In the genomic region with DNA sequence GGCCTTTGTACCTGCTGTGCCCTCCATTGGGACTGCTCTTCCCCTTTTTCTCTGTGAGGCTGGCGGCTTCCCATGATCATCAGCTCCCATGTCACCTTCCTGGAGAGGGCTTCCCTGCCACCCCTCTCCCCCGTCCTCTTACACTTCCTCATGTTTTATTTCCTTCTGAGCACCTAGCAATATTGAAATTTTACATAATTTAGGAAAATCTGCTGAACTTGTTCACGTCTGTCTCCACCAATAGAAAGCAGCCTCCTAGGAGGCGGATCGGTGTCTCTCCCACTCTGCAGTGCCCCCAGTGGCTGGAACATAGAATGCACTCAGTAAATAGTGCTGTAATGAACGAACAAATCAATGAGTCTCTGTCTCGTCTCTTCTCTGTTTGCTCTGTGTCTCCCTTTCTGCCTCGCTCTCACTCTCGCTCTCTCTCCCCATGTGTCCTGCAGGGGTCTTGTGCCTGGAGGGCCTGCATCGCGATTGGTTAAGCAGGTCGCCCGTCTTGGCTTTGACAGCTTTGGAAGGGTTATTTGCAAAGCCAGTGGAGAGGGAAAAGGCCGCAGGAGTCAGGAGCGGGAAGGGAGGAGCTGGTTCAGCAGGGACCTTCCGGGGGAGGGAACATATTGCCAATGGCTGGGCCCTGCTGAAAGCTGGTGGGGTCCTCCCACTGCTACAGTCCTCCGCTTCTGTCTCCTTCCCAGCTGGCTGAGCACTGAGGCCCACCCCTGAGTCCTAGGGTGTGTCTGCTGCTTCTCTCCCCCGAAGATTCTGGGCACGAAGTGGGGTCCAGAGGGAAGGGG, we compare ENCODE assay signal across 8 cellular contexts.
DNase-seq lines count a peak whose midpoint lies in the region; ATAC-seq and TF ChIP-seq lines count a peak whose summit lies in the region.

No MANE protein-coding gene starts in this region.

- no peaks in the 10 kb centered on the region for H3K27me3 ChIP-seq in NT2/D1 (ENCODE audit: insufficient read depth, insufficient read length)
- peaks cover 0 to 3% of the 10 kb centered on the region in 2 donors for H3K27me3 ChIP-seq in mucosa of rectum (ENCODE audit: control insufficient read depth in 2 of 2, insufficient read depth in 2 of 2, low read length in 2 of 2)

- H3K9ac ChIP-seq in NT2/D1 (ENCODE audit: insufficient read length, low read depth): peak overlapping the region; percentile 57
- H3K9ac ChIP-seq in mucosa of rectum (ENCODE audit: low read depth in 1 of 2, low read length in 2 of 2): no peak overlapping the region

- DNase-seq in DMS53 treated with DMSO at 0.1 percent for 48 hours (lab: John Stamatoyannopoulos, UW; ENCODE audit: unreplicated experiment) (peak; percentile 89), NT2/D1 (ENCODE audit: low read depth, low spot score) (no peak), erythroblast (lab: John Stamatoyannopoulos, UW) (peak; percentile 45 to 66)
- DNase-seq in activated CD8-positive, alpha-beta memory T cell treated with anti-CD3 and anti-CD28 coated beads, Interleukin-2, amount 50 U/mL, for 4 hours: peak; percentile 67
- peak; percentile 53 for DNase-seq in stimulated activated CD8-positive, alpha-beta memory T cell treated with anti-CD3 and anti-CD28 coated beads, Interleukin-4, amount 100 ng/mL, for 24 hours (ENCODE audit: low read depth)

- no peak overlapping the region for H3K27ac ChIP-seq in mucosa of rectum (ENCODE audit: low read depth in 2 of 2, low read length in 2 of 2)

- H3K4me3 ChIP-seq in NT2/D1 (ENCODE audit: insufficient read length, low read depth) (peak overlapping the region; percentile 6), mucosa of rectum (ENCODE audit: low read length in 2 of 2) (peak overlapping the region; percentile 10 to 61)

- H3K36me3 ChIP-seq in NT2/D1 (ENCODE audit: insufficient read depth, insufficient read length, low read length): no peaks in the 10 kb centered on the region
- H3K36me3 ChIP-seq in mucosa of rectum (ENCODE audit: control insufficient read depth in 2 of 2, insufficient read depth in 2 of 2, low read length in 2 of 2): no peaks in the 10 kb centered on the region

- ATAC-seq in HG03378 (IDR thresholded peaks at IDR 0.05; ENCODE audit: unreplicated experiment) (peak; percentile 60), GM21528 (IDR thresholded peaks at IDR 0.05; ENCODE audit: low FRiP score, unreplicated experiment) (no peak)

- H3K9me3 ChIP-seq in NT2/D1 (ENCODE audit: insufficient read depth, low read length): no peaks in the 10 kb centered on the region
- H3K9me3 ChIP-seq in mucosa of rectum (ENCODE audit: control insufficient read depth in 2 of 2, low read length in 2 of 2): no peaks in the 10 kb centered on the region

- no peak for TF ChIP-seq POLR2A in erythroblast (IDR thresholded peaks at IDR 0.05; ENCODE audit: low read length)

- H3K4me1 ChIP-seq in NT2/D1 (ENCODE audit: insufficient read depth, insufficient read length): peaks cover 7% of the 10 kb centered on the region
- H3K4me1 ChIP-seq in mucosa of rectum (ENCODE audit: control insufficient read depth in 2 of 2, insufficient read depth in 2 of 2, low read length in 2 of 2): peaks cover 0 to 3% of the 10 kb centered on the region in 2 donors
